16 cellular contexts compared by ENCODE assay signal in the genomic region with DNA sequence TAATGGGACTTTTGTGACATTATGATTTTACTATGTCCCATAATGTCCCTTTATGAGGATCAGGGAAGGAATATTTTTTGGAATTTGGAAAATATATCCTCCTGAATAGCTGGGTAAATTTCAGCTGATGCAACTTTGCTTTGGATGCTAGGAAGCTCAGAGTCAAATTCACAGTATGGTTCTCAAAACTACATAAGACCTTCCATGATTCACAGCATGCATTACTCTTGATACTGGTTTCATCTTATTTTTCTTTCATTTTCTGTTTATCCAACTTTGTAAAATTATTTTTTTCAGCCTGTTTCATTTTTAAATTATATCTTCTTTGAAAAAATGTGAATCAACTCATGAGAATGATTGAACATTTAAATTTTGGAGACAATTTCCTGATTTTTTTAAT.
A peak's percentile ranks its signal among the peaks of the same experiment; 100 is the strongest.
DNase-seq lines count a peak whose midpoint lies in the region; ATAC-seq and TF ChIP-seq lines count a peak whose summit lies in the region.
"Had no signal": no experiment of that assay in that cellular context is flagged by ENCODE, and none has a peak within 500 bp of the region (broad histone marks: within the 10 kb centered on the region; RNA-seq: fewer than 3 reads in every experiment).

No MANE protein-coding gene starts in this region.

- peaks cover 12% of the 10 kb centered on the region for H3K4me1 ChIP-seq in ACC112 (ENCODE audit: control insufficient read depth, insufficient read depth, low read length, unreplicated experiment)

- peak; percentile 48 to 64 for ATAC-seq in activated CD4-positive, CD25-positive, alpha-beta regulatory T cell treated with anti-CD3 and anti-CD28 coated beads, Interleukin-2, amount 50 U/mL, for 24 hours
- no peak for ATAC-seq in T-helper 17 cell
- ATAC-seq: GM12878 had no signal

- H3K79me2 ChIP-seq in ACC112 (ENCODE audit: control insufficient read depth, insufficient read depth, low read length, unreplicated experiment): no peaks in the 10 kb centered on the region

- peak overlapping the region; percentile 95 for H2AFZ ChIP-seq in ACC112 (ENCODE audit: low read length, unreplicated experiment)

- H3K36me3 Mint-ChIP-seq in T-helper 17 cell (ENCODE audit: low read depth): peaks cover 2% of the 10 kb centered on the region

- H3K4me3 Mint-ChIP-seq in T-helper 17 cell: no peak overlapping the region
- H3K4me3 Mint-ChIP-seq: H9 had no signal

- TF ChIP-seq CTCF in coronary artery (IDR thresholded peaks at IDR 0.05): no peak

- H3K27ac ChIP-seq in ACC112 (ENCODE audit: low read depth, low read length): no peak overlapping the region
- peak overlapping the region; percentile 28 for H3K27ac ChIP-seq in KOPT-K1 (ENCODE audit: low read depth, low read length, poor library complexity, severe bottlenecking)
- no peak overlapping the region for H3K27ac ChIP-seq in coronary artery
- H3K27ac ChIP-seq: BLaER1 treated with 17β-estradiol and CSF1 and Interleukin-3, amounts not matched to agents 10 nM and 100 nM had no signal

- peaks cover 5% of the 10 kb centered on the region for H3K4me1 Mint-ChIP-seq in T-helper 17 cell
- H3K4me1 Mint-ChIP-seq: H9 had no signal

- peak overlapping the region; percentile 57 for H3K27ac Mint-ChIP-seq in T-helper 17 cell
- H3K27ac Mint-ChIP-seq: H9 had no signal

- H3K27me3 ChIP-seq in ACC112 (ENCODE audit: insufficient read depth, low read length): no peaks in the 10 kb centered on the region
- H3K27me3 ChIP-seq: BLaER1 treated with 17β-estradiol and CSF1 and Interleukin-3, amounts not matched to agents 10 nM and 100 nM had no signal

- H3K36me3 ChIP-seq in ACC112 (ENCODE audit: insufficient read depth, low read length): no peaks in the 10 kb centered on the region
- no peaks in the 10 kb centered on the region for H3K36me3 ChIP-seq in KOPT-K1 (ENCODE audit: insufficient read depth, low read length)
- H3K36me3 ChIP-seq: BLaER1 treated with 17β-estradiol and CSF1 and Interleukin-3, amounts not matched to agents 10 nM and 100 nM had no signal

- H3K9me3 ChIP-seq in KOPT-K1 (ENCODE audit: insufficient read depth, low read length, poor library complexity, severe bottlenecking) (peaks cover 6% of the 10 kb centered on the region), T-helper 17 cell (ENCODE audit: control insufficient read depth, low read length, poor library complexity, severe bottlenecking) (peaks cover 5% of the 10 kb centered on the region)

- no peak for DNase-seq in activated CD4-positive, CD25-positive, alpha-beta regulatory T cell treated with anti-CD3 and anti-CD28 coated beads, Interleukin-2, amount 50 U/mL, for 72 hours
- no peak for DNase-seq in T-helper 17 cell
- no peak for DNase-seq in HCEC 1CT
- DNase-seq in iPS-NIHi11 (ENCODE audit: low spot score): no peak
- DNase-seq in coronary artery (ENCODE audit: low spot score): no peak
- DNase-seq: 8988T, ACHN, DMS 273 treated with DMSO at 0.1 percent for 48 hours, GOT3, H9 had no signal

- H3K27me3 Mint-ChIP-seq in T-helper 17 cell: no peaks in the 10 kb centered on the region
- H3K27me3 Mint-ChIP-seq: CD4-positive, CD25-positive, alpha-beta regulatory T cell had no signal

- H3K4me3 ChIP-seq in ACC112 (ENCODE audit: low read depth, low read length) (peak overlapping the region; percentile 46; the same call in 1 of the 2 replicates), coronary artery (no peak overlapping the region)
- H3K4me3 ChIP-seq: BLaER1 treated with 17β-estradiol and CSF1 and Interleukin-3, amounts not matched to agents 10 nM and 100 nM; GM12878 had no signal
